ENCODE assay signal across 9 cellular contexts in genomic region chr1:223843934-223844333, GRCh38. TPM values are rescaled to one million over a fixed set of nuclear protein-coding genes. Genes with fewer than 3 reads are reported as not detected.
DNase-seq lines count a peak whose midpoint lies in the region; ATAC-seq and TF ChIP-seq lines count a peak whose summit lies in the region.
"Had no signal": no experiment of that assay in that cellular context is flagged by ENCODE, and none has a peak within 500 bp of the region (broad histone marks: within the 10 kb centered on the region; RNA-seq: fewer than 3 reads in every experiment).

No MANE protein-coding gene starts in this region.

- DNase-seq in heart left ventricle (no peak), Right ventricle myocardium superior (no peak), kidney epithelial cell (ENCODE audit: low read depth) (no peak), upper lobe of right lung (no peak), ureter (ENCODE audit: low spot score) (no peak), middle frontal gyrus (ENCODE audit: extremely low spot score, low spot score) (no peak)
- no peak for DNase-seq in stimulated activated CD4-positive, alpha-beta T cell treated with anti-CD3 and anti-CD28 coated beads, Interleukin-12 subunit alpha, Interleukin-12 subunit beta, amount 100 ng/mL, for 4 hours
- DNase-seq: SW 1271 had no signal

- H3K27ac ChIP-seq in heart left ventricle (peak overlapping the region in 1 of 12 donors; percentile 99), upper lobe of right lung (no peak overlapping the region)

- peaks cover 0 to 58% (median 40%) of the 10 kb centered on the region in 12 donors for H3K4me1 ChIP-seq in heart left ventricle
- H3K4me1 ChIP-seq in upper lobe of right lung: peaks cover 34% of the 10 kb centered on the region

- TF ChIP-seq CTCF in heart left ventricle (IDR thresholded peaks at IDR 0.05): no peak
- no peak for TF ChIP-seq CTCF in kidney epithelial cell (IDR thresholded peaks at IDR 0.05; ENCODE audit: insufficient read depth, low read length, poor library complexity, severe bottlenecking)
- no peak for TF ChIP-seq CTCF in upper lobe of right lung (IDR thresholded peaks at IDR 0.05)

- ATAC-seq in heart left ventricle: no peak
- ATAC-seq in Right ventricle myocardium superior (ENCODE audit: poor library complexity): no peak
- peak; percentile 22 for ATAC-seq in activated T-helper 17 cell treated with anti-CD3 and anti-CD28 coated beads, Interleukin-2, amount 50 U/mL, for 72 hours (replicated peaks)
- no peak for ATAC-seq in upper lobe of right lung

- H3K36me3 Mint-ChIP-seq in activated T-helper 17 cell treated with anti-CD3 and anti-CD28 coated beads, Interleukin-2, amount 50 U/mL, for 72 hours (ENCODE audit: low read depth): peaks cover 19% of the 10 kb centered on the region

- no peaks in the 10 kb centered on the region for H3K27me3 Mint-ChIP-seq in activated T-helper 17 cell treated with anti-CD3 and anti-CD28 coated beads, Interleukin-2, amount 50 U/mL, for 72 hours

- H3K4me3 ChIP-seq in heart left ventricle: peak overlapping the region in 9 of 12 donors; percentile 75 to 95 (median 89)
- peak overlapping the region; percentile 94 for H3K4me3 ChIP-seq in kidney epithelial cell (ENCODE audit: low read depth, low read length)
- peak overlapping the region; percentile 84 for H3K4me3 ChIP-seq in upper lobe of right lung

- no peaks in the 10 kb centered on the region for H3K9me3 ChIP-seq in heart left ventricle
- no peaks in the 10 kb centered on the region for H3K9me3 ChIP-seq in upper lobe of right lung

- no peaks in the 10 kb centered on the region for H3K9me3 Mint-ChIP-seq in activated T-helper 17 cell treated with anti-CD3 and anti-CD28 coated beads, Interleukin-2, amount 50 U/mL, for 72 hours

- H3K4me1 Mint-ChIP-seq in activated T-helper 17 cell treated with anti-CD3 and anti-CD28 coated beads, Interleukin-2, amount 50 U/mL, for 72 hours: peaks cover 33% of the 10 kb centered on the region

- 64 to 74% (median 69%) methylated on average over 6 of the region's 6 CpGs for WGBS in heart left ventricle, 4 donors

- H3K36me3 ChIP-seq in heart left ventricle (no peaks in the 10 kb centered on the region), kidney epithelial cell (ENCODE audit: control insufficient read depth, insufficient read depth, low read length) (no peaks in the 10 kb centered on the region), upper lobe of right lung (no peaks in the 10 kb centered on the region)

- TF ChIP-seq POLR2A in heart left ventricle (IDR thresholded peaks at IDR 0.05): no peak

- H3K27me3 ChIP-seq in heart left ventricle: no peaks in the 10 kb centered on the region
- H3K27me3 ChIP-seq in kidney epithelial cell (ENCODE audit: control insufficient read depth, insufficient read depth, low read length): no peaks in the 10 kb centered on the region
- no peaks in the 10 kb centered on the region for H3K27me3 ChIP-seq in upper lobe of right lung

- H3K4me3 Mint-ChIP-seq in activated T-helper 17 cell treated with anti-CD3 and anti-CD28 coated beads, Interleukin-2, amount 50 U/mL, for 72 hours: peak overlapping the region; percentile 95

- intact Hi-C loops in heart left ventricle (cut with DNase I): loop anchor here in 1 of 10 donors (10.0 kb wide), 1 partner anchor 139 kb away; no protein-coding TSS in a partner anchor
- intact Hi-C loops in Right ventricle myocardium superior (cut with DNase I): no loop called here
- intact Hi-C loops in upper lobe of right lung (cut with DNase I): no loop called here

- H3K27ac Mint-ChIP-seq in activated T-helper 17 cell treated with anti-CD3 and anti-CD28 coated beads, Interleukin-2, amount 50 U/mL, for 72 hours: peak overlapping the region; percentile 98

RNA-seq across cellular contexts. Expression of gene TP53BP2, which starts 1.8 kb away (rescaled TPM):
- total RNA-seq in heart left ventricle (10 to 100 TPM; 14.9 to 44.8 (median 23.4) TPM), Right ventricle myocardium superior (16.1 TPM), kidney epithelial cell (97.1 and 100.0 TPM in 2 replicates), upper lobe of right lung (64.4 TPM), ureter (34.6 TPM)
- 10 to 100 TPM in 1 of 2 donors, 1 to 10 TPM in 1; 4.6 to 15.4 TPM for polyA plus RNA-seq in heart left ventricle
- 10 to 100 TPM; 37.4 to 38.4 TPM for total RNA-seq in activated T-helper 17 cell treated with anti-CD3 and anti-CD28 coated beads, Interleukin-2, amount 50 U/mL, for 72 hours
